ENCODE assay signal across 18 cellular contexts in the genomic region with DNA sequence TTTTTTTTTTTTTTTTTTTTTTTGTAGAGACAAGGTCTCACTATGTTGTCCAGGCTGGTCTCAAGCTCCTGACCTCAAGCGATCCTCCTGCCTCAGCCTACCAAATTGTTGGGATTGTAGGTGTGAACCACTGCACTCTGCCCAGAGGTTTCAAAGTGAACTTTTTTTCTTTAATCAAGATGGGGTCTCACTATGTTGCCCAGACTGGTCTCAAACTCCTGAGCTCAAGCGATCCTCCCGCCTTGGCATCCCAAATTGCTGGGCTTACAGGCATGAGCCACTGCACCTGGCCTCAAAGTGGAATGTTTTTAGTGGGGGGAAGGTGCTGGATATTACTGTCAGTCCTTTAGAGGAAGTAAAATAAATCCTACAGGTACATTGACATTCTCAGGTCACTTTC. TPM values are rescaled to one million over a fixed set of nuclear protein-coding genes. Genes with fewer than 3 reads are reported as not detected.
"Had no signal": no experiment of that assay in that cellular context is flagged by ENCODE, and none has a peak within 500 bp of the region (broad histone marks: within the 10 kb centered on the region; RNA-seq: fewer than 3 reads in every experiment).

No MANE protein-coding gene starts in this region.

- ATAC-seq: heart left ventricle, sciatic nerve had no signal

- DNase-seq: activated CD4-positive, alpha-beta T cell treated with anti-CD3 and anti-CD28 coated beads for 1 hour; activated T-cell treated with anti-CD3 and anti-CD28 coated beads, Interleukin-2, amount 50 U/mL, for 4 hours; amygdala; effector CD4-positive, alpha-beta T cell; heart left ventricle; left ventricle myocardium inferior; naive B cell; nephron progenitor cell; substantia nigra; T-helper 9 cell; WERI-Rb-1 had no signal

- H3K9me3 ChIP-seq: heart left ventricle, left ventricle myocardium inferior, neutrophil, thyroid gland, upper lobe of left lung had no signal

- H3K36me3 ChIP-seq: heart left ventricle, left ventricle myocardium inferior, neutrophil, thyroid gland, upper lobe of left lung, WERI-Rb-1 had no signal

- H3K4me1 ChIP-seq: left ventricle myocardium inferior had no signal

- H3K4me3 ChIP-seq: heart left ventricle, left ventricle myocardium inferior, thyroid gland, upper lobe of left lung had no signal

- H3K27ac ChIP-seq: heart left ventricle, left ventricle myocardium inferior, WERI-Rb-1 had no signal

- H3K27me3 ChIP-seq: heart left ventricle, neutrophil, thyroid gland, upper lobe of left lung had no signal

RNA-seq across cellular contexts. Expression of a gene that starts 43.5 kb away (rescaled TPM):
- total RNA-seq: activated T-helper 2 cell treated with anti-CD3 and anti-CD28 coated beads, Interferon-gamma antibody, Interleukin-2, Interleukin-4, amounts not matched to agents 10 μg/mL and 5 μg/mL and 100 μg/mL, durations not matched to agents 14 hours and 24 hours and 36 hours; dermis blood vessel endothelial cell; lung microvascular endothelial cell had no signal
